Comparison of ENCODE assay signal across 22 cellular contexts in genomic region chr3:61820306-61820992, GRCh38.
A peak's percentile ranks its signal among the peaks of the same experiment; 100 is the strongest.
DNase-seq lines count a peak whose midpoint lies in the region; ATAC-seq, FAIRE-seq and TF ChIP-seq lines count a peak whose summit lies in the region.
"Had no signal": no experiment of that assay in that cellular context is flagged by ENCODE, and none has a peak within 500 bp of the region (broad histone marks: within the 10 kb centered on the region; RNA-seq: fewer than 3 reads in every experiment).

No MANE protein-coding gene starts in this region.

- H3K4me3 ChIP-seq in AG04450 (ENCODE audit: low read depth, low read length), result no peak overlapping the region
- no peak overlapping the region for H3K4me3 ChIP-seq in kidney (ENCODE audit: low read length in 2 of 2)
- no peak overlapping the region for H3K4me3 ChIP-seq in WERI-Rb-1 (ENCODE audit: low read depth, low read length)
- H3K4me3 ChIP-seq: esophagus muscularis mucosa, gastroesophageal sphincter, right atrium auricular region, uterus had no signal

- no peak for ATAC-seq in HG02973 (IDR thresholded peaks at IDR 0.05; ENCODE audit: unreplicated experiment)
- ATAC-seq: activated naive CD4-positive, alpha-beta T cell treated with anti-CD3 and anti-CD28 coated beads, Interleukin-2, amount 50 U/mL, for 72 hours; activated T-cell treated with anti-CD3 and anti-CD28 coated beads, Interleukin-2, amount 50 U/mL, for 72 hours; gastroesophageal sphincter; naive thymus-derived CD4-positive, alpha-beta T cell had no signal

- CTCF ChIA-PET in AG04450 (lab: Charles Lee), result interaction anchor here (0.6 kb wide), 1 partner anchor 368 kb away, joined by 3 read pairs; no protein-coding TSS in a partner anchor

- no peak for FAIRE-seq in GM19239 (lab: Jason Lieb, UNC)
- FAIRE-seq in kidney (lab: Jason Lieb, UNC), result no peak
- FAIRE-seq: D721Med had no signal

- no peak overlapping the region for H3K9ac ChIP-seq in kidney (ENCODE audit: low read length in 2 of 2)

- intact Hi-C loops in kidney (cut with DNase I), result no loop called here

- H3K36me3 ChIP-seq in kidney (ENCODE audit: control insufficient read depth in 1 of 2, insufficient read depth in 2 of 2, low read length in 2 of 2) (no peaks in the 10 kb centered on the region), WERI-Rb-1 (peaks cover 2% of the 10 kb centered on the region)
- H3K36me3 ChIP-seq: esophagus muscularis mucosa, gastroesophageal sphincter, right atrium auricular region, uterus had no signal

- peak overlapping the region; percentile 25 for H3K27ac ChIP-seq in AG04450 (ENCODE audit: low read depth, low read length)
- no peak overlapping the region for H3K27ac ChIP-seq in kidney (ENCODE audit: low read depth in 2 of 2, low read length in 2 of 2)
- H3K27ac ChIP-seq in caudate nucleus (ENCODE audit: low read depth, low read length), result no peak overlapping the region
- H3K27ac ChIP-seq in WERI-Rb-1, result no peak overlapping the region
- H3K27ac ChIP-seq: C4-2B, esophagus muscularis mucosa, gastroesophageal sphincter, right atrium auricular region, uterus had no signal

- H3K27me3 ChIP-seq in AG04450 (ENCODE audit: control insufficient read depth, insufficient read depth, low read length), result no peaks in the 10 kb centered on the region
- H3K27me3 ChIP-seq in WERI-Rb-1 (ENCODE audit: insufficient read depth, low read depth, severe bottlenecking), result no peaks in the 10 kb centered on the region
- H3K27me3 ChIP-seq: esophagus muscularis mucosa, gastroesophageal sphincter, right atrium auricular region, uterus had no signal

- TF ChIP-seq CTCF in AG04450 (IDR thresholded peaks at IDR 0.05; ENCODE audit: low read depth, low read length), result no peak
- no peak for TF ChIP-seq CTCF in kidney (IDR thresholded peaks at IDR 0.05; ENCODE audit: borderline replicate concordance, extremely low read depth, insufficient read depth)
- no peak for TF ChIP-seq CTCF in WERI-Rb-1 (IDR thresholded peaks at IDR 0.05; ENCODE audit: low read depth, low read length)

- no peaks in the 10 kb centered on the region for H3K9me3 ChIP-seq in AG04450 (ENCODE audit: control insufficient read depth, insufficient read depth, low read length)
- H3K9me3 ChIP-seq in kidney (ENCODE audit: control insufficient read depth in 1 of 2, low read length in 2 of 2), result no peaks in the 10 kb centered on the region
- H3K9me3 ChIP-seq in WERI-Rb-1 (ENCODE audit: severe bottlenecking), result no peaks in the 10 kb centered on the region
- H3K9me3 ChIP-seq: esophagus muscularis mucosa, gastroesophageal sphincter, right atrium auricular region, uterus had no signal

- POLR2A ChIA-PET in AG04450 (lab: Yijun Ruan, JAX), result interaction anchor here (0.7 kb wide), 1 partner anchor 275 kb away, joined by 3 read pairs; no protein-coding TSS in a partner anchor

- peaks cover 10 to 12% of the 10 kb centered on the region in 2 donors for H3K4me1 ChIP-seq in kidney (ENCODE audit: control insufficient read depth in 1 of 2, insufficient read depth in 1 of 2, low read depth in 1 of 2, low read length in 2 of 2)
- H3K4me1 ChIP-seq: uterus had no signal

- no peak for DNase-seq in AG04450 (ENCODE audit: low read depth, low spot score)
- peak; percentile 8 for DNase-seq in GM19239 (ENCODE audit: insufficient read length, low spot score)
- DNase-seq in MV-4-11 (lab: John Stamatoyannopoulos, UW), result peak; percentile 34
- DNase-seq in dermis blood vessel endothelial cell, result peak; percentile 27
- no peak for DNase-seq in kidney
- DNase-seq in caudate nucleus (lab: John Stamatoyannopoulos, UW), result no peak
- DNase-seq in WERI-Rb-1, result no peak
- DNase-seq: activated T-cell treated with anti-CD3 and anti-CD28 coated beads, Interleukin-2, amount 50 U/mL, for 72 hours; effector CD8-positive, alpha-beta T cell; H7; mesendoderm; naive thymus-derived CD4-positive, alpha-beta T cell; NCI-H146; substantia nigra; uterus had no signal

Comparison
In these comparisons a context has a peak if more than half of its experiments do, and no peak if none do; other contexts are left out.
1. DNase-seq: peak in GM19239 (single experiment), MV-4-11 (single experiment) and dermis blood vessel endothelial cell (single experiment); none in AG04450 (single experiment), kidney (single experiment), caudate nucleus (0 of 61) and WERI-Rb-1 (single experiment).